ENCODE assay signal across 1 cellular context in genomic region chr6:119346914-119347313, GRCh38.
TF ChIP-seq lines count a peak whose summit lies in the region.

No MANE protein-coding gene starts in this region.

TF ChIP-seq in WTC11, 78 proteins besides CTCF, POLR2A, EP300 and RAD21 (continued from another document):
- no peak for TF ChIP-seq ZNF416 (CRISPR knock-in tag; IDR thresholded peaks at IDR 0.05)
- no peak for TF ChIP-seq IRF2 (CRISPR knock-in tag; IDR thresholded peaks at IDR 0.05; ENCODE audit: borderline replicate concordance, low read depth)
- no peak for TF ChIP-seq E2F4 (CRISPR knock-in tag; IDR thresholded peaks at IDR 0.05; ENCODE audit: borderline replicate concordance, low read depth)
